ENCODE assay signal across 32 cellular contexts in the genomic region with DNA sequence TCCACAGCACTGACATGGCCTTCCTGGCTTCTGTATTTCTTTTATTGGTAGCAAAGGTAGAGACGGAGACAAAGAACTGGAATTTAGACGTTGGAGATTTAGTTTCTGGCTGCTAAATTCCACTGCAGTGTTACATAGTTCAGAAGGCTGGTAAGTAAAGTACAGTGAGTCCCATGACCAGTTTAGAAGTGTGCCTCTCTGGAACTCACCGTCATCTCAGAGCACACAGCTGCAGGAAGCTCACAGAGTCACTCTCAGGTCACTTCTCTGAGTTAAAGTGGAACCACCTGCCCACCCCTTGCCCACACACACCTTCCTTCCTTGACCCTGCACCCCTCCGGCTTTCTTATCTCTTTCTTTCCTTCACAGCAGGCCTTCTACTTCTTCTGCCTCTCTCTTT. TPM values are rescaled to one million over a fixed set of nuclear protein-coding genes. Genes with fewer than 3 reads are reported as not detected.
"Had no signal": no experiment of that assay in that cellular context is flagged by ENCODE, and none has a peak within 500 bp of the region (broad histone marks: within the 10 kb centered on the region; RNA-seq: fewer than 3 reads in every experiment).

No MANE protein-coding gene starts in this region.

- H3K9me3 Mint-ChIP-seq: activated CD4-positive, alpha-beta memory T cell treated with anti-CD3 and anti-CD28 coated beads, Interleukin-2, amount 10 ng/mL, durations not matched to agents 7 days and 5 days; activated CD4-positive, alpha-beta T cell treated with anti-CD3 and anti-CD28 coated beads, Interleukin-2, amount 10 ng/mL, durations not matched to agents 7 days and 5 days; activated T-cell treated with anti-CD3 and anti-CD28 coated beads, Interleukin-2, amount 50 U/mL, for 4 hours; activated T-helper 17 cell treated with anti-CD3 and anti-CD28 coated beads, Interleukin-2, amount 50 U/mL, for 72 hours; effector memory CD8-positive, alpha-beta T cell had no signal

- H3K27me3 ChIP-seq: brain microvascular endothelial cell, esophagus squamous epithelium, gastroesophageal sphincter had no signal

- DNase-seq: activated CD4-positive, alpha-beta memory T cell treated with anti-CD3 and anti-CD28 coated beads, Interleukin-2, amount 10 ng/mL, durations not matched to agents 7 days and 5 days; activated CD4-positive, alpha-beta T cell treated with anti-CD3 and anti-CD28 coated beads for 1 hour; activated CD4-positive, alpha-beta T cell treated with anti-CD3 and anti-CD28 coated beads for 4 hours; activated CD4-positive, alpha-beta T cell treated with anti-CD3 and anti-CD28 coated beads, Interleukin-2, amount 10 ng/mL, durations not matched to agents 7 days and 5 days; activated CD4-positive, alpha-beta T cell treated with anti-CD3 and anti-CD28 coated beads, Interleukin-2, amount 50 U/mL, for 4 hours; activated CD8-positive, alpha-beta memory T cell treated with anti-CD3 and anti-CD28 coated beads, Interleukin-2, amount 50 U/mL, for 48 hours; activated effector memory CD4-positive, alpha-beta T cell treated with Interleukin-2 at 50 U/mL for 16 hours; activated gamma-delta T cell treated with Interleukin-2 at 50 U/mL for 16 hours; activated naive CD4-positive, alpha-beta T cell treated with anti-CD3 and anti-CD28 coated beads, Interleukin-2, amount 50 U/mL, for 16 hours; activated naive CD4-positive, alpha-beta T cell treated with Interleukin-2 at 50 U/mL for 16 hours; activated T-cell treated with anti-CD3 and anti-CD28 coated beads for 4 hours; activated T-cell treated with anti-CD3 and anti-CD28 coated beads, Interleukin-2, amount 50 U/mL, for 4 hours; amniotic stem cell; anterior cingulate cortex; brain microvascular endothelial cell; cortex of kidney; dermis blood vessel endothelial cell; effector CD4-positive, alpha-beta T cell; effector memory CD8-positive, alpha-beta T cell; erythroblast; esophagus squamous epithelium; T-helper 2 cell had no signal

- H3K4me3 ChIP-seq: esophagus squamous epithelium, gastroesophageal sphincter had no signal

- H3K36me3 Mint-ChIP-seq: activated naive CD8-positive, alpha-beta T cell; WTC11 had no signal

- H3K27ac Mint-ChIP-seq: activated CD4-positive, alpha-beta memory T cell treated with anti-CD3 and anti-CD28 coated beads, Interleukin-2, amount 10 ng/mL, durations not matched to agents 7 days and 5 days; activated CD4-positive, alpha-beta T cell treated with anti-CD3 and anti-CD28 coated beads, Interleukin-2, amount 10 ng/mL, durations not matched to agents 7 days and 5 days; activated naive CD8-positive, alpha-beta T cell; activated T-helper 17 cell treated with anti-CD3 and anti-CD28 coated beads, Interleukin-2, amount 50 U/mL, for 72 hours; effector memory CD8-positive, alpha-beta T cell; WTC11 had no signal

- ATAC-seq: activated T-cell treated with anti-CD3 and anti-CD28 coated beads, Interleukin-2, amount 50 U/mL, for 4 hours; activated T-helper 17 cell treated with anti-CD3 and anti-CD28 coated beads, Interleukin-2, amount 50 U/mL, for 72 hours; effector memory CD8-positive, alpha-beta T cell; gastroesophageal sphincter; WTC11 had no signal

- H3K27ac ChIP-seq: brain microvascular endothelial cell, esophagus squamous epithelium, gastroesophageal sphincter, VCaP had no signal

- H3K4me3 Mint-ChIP-seq: activated CD4-positive, alpha-beta memory T cell treated with anti-CD3 and anti-CD28 coated beads, Interleukin-2, amount 10 ng/mL, durations not matched to agents 7 days and 5 days; activated CD4-positive, alpha-beta T cell treated with anti-CD3 and anti-CD28 coated beads, Interleukin-2, amount 10 ng/mL, durations not matched to agents 7 days and 5 days; activated naive CD8-positive, alpha-beta T cell; activated T-cell treated with anti-CD3 and anti-CD28 coated beads, Interleukin-2, amount 50 U/mL, for 4 hours; activated T-helper 17 cell treated with anti-CD3 and anti-CD28 coated beads, Interleukin-2, amount 50 U/mL, for 72 hours; effector memory CD8-positive, alpha-beta T cell; WTC11 had no signal

- H3K4me1 ChIP-seq: esophagus squamous epithelium, gastroesophageal sphincter had no signal

- H3K4me1 Mint-ChIP-seq: activated CD4-positive, alpha-beta memory T cell treated with anti-CD3 and anti-CD28 coated beads, Interleukin-2, amount 10 ng/mL, durations not matched to agents 7 days and 5 days; activated CD4-positive, alpha-beta T cell treated with anti-CD3 and anti-CD28 coated beads, Interleukin-2, amount 10 ng/mL, durations not matched to agents 7 days and 5 days; activated T-helper 17 cell treated with anti-CD3 and anti-CD28 coated beads, Interleukin-2, amount 50 U/mL, for 72 hours; WTC11 had no signal

- FAIRE-seq: astrocyte, bronchial epithelial cell, colon, TTC549 had no signal

- H3K27me3 Mint-ChIP-seq: activated naive CD8-positive, alpha-beta T cell had no signal

- H3K36me3 ChIP-seq: brain microvascular endothelial cell, esophagus squamous epithelium, gastroesophageal sphincter had no signal

RNA-seq across cellular contexts. Expression of a gene that starts 19.6 kb away (rescaled TPM):
- total RNA-seq: activated CD4-positive, alpha-beta memory T cell treated with anti-CD3 and anti-CD28 coated beads, Interleukin-2, amount 10 ng/mL, durations not matched to agents 7 days and 5 days; activated CD4-positive, alpha-beta T cell treated with anti-CD3 and anti-CD28 coated beads, Interleukin-2, amount 10 ng/mL, durations not matched to agents 7 days and 5 days; activated T-cell treated with anti-CD3 and anti-CD28 coated beads, Interleukin-2, amount 50 U/mL, for 4 hours; T-helper 1 cell treated with Interleukin-12 subunit alpha and Interleukin-12 subunit beta and Interleukin-4 antibody, amounts not matched to agents 30 ng/mL and 1 ng/mL, for 36 hours had no signal
